ENCODE assay signal across 8 cellular contexts in the genomic region with DNA sequence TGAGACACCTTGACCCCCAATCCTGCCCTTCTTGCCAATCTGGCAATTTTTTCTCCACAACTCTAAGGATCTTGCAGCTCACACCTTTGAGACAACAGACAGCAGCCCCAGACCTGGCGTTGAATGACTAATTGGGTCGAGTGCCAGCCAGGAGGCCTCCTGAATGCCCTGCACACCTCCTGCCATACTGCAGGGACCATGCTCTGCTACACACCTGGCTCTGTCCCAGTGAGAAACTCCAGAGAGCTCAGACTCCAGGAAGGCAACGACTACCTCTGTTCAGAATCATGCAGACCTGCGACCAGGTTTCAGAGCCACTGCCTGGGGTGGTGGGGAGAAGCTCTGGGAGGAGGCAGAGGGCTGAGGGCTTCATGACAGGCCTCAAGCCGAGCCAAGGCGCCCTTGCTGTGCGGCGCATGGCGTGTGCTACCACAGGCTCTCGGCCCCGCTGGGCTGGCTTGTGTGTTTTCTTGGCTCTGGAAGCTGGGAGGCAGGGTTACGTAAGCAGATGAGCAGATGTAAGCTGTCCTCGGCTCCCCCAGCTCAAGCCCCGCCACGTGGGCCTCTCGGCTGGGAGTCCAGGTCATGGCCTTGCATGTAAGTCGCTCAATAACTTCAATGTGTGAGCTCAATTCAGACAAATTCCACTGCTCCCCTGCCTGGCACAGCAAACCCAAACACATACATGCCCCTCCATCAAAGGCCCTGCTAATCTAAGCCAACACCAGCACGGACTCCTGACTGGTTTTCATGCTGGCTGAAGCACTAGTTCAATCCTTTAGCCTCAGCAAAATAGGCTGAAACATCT. TPM values are rescaled to one million over a fixed set of nuclear protein-coding genes. Genes with fewer than 3 reads are reported as not detected.
DNase-seq lines count a peak whose midpoint lies in the region; ATAC-seq, FAIRE-seq and TF ChIP-seq lines count a peak whose summit lies in the region.

No MANE protein-coding gene starts in this region.

- H3K9me3 ChIP-seq in psoas muscle (no peaks in the 10 kb centered on the region), MG63 (no peaks in the 10 kb centered on the region)

- H3K36me3 ChIP-seq in psoas muscle (ENCODE audit: insufficient read depth in 1 of 2, low read depth in 1 of 2) (peaks cover 0 to 7% of the 10 kb centered on the region in 2 donors), MG63 (peaks cover under 1% of the 10 kb centered on the region; the same call in 1 of the 2 replicates)

- peak overlapping the region; percentile 72 for H3K27ac ChIP-seq in psoas muscle

- H3K27me3 ChIP-seq in psoas muscle (ENCODE audit: insufficient read depth in 3 of 3, low read length in 2 of 3) (no peaks in the 10 kb centered on the region), MG63 (no peaks in the 10 kb centered on the region)

- WGBS in psoas muscle, 3 donors, result 11 to 26% (median 14%) methylated on average over 18 of the region's 18 CpGs

- intact Hi-C loops in Right ventricle myocardium superior (cut with DNase I), result no loop called here
- intact Hi-C loops in psoas muscle (cut with DNase I), result loop anchor here in 1 of 2 donors (2.0 to 5.0 kb wide), 2 partner anchors 37 to 59 kb away; no protein-coding TSS in a partner anchor

- no peak for TF ChIP-seq CTCF in psoas muscle (IDR thresholded peaks at IDR 0.05)

- H3K4me3 ChIP-seq in psoas muscle (peak overlapping the region; percentile 45), MG63 (no peak overlapping the region)

- peak; percentile 45 for FAIRE-seq in GM18507 (lab: Jason Lieb, UNC)

- no peak for DNase-seq in GM18507 (ENCODE audit: extremely low spot score, insufficient read length, low read depth)
- peak; percentile 24 for DNase-seq in SK-N-DZ (ENCODE audit: low spot score)
- DNase-seq in Right ventricle myocardium superior, result peak; percentile 92
- DNase-seq in psoas muscle, result peak; percentile 85 to 89
- no peak for DNase-seq in middle frontal gyrus (ENCODE audit: extremely low spot score, low spot score)
- DNase-seq in MG63, result no peak
- DNase-seq in T1000 (lab: John Stamatoyannopoulos, UW), result no peak

- peak; percentile 80 for ATAC-seq in Right ventricle myocardium superior (ENCODE audit: poor library complexity)
- peak; percentile 89 to 94 (median 92) for ATAC-seq in psoas muscle
- ATAC-seq in HG03159 (IDR thresholded peaks at IDR 0.05; ENCODE audit: unreplicated experiment), result no peak

- peaks cover 75% of the 10 kb centered on the region for H3K4me1 ChIP-seq in psoas muscle

RNA-seq across cellular contexts. Expression of a gene that starts 27.5 kb away (rescaled TPM):
- 2.3 and 2.7 TPM in 2 replicates for polyA plus RNA-seq in SK-N-DZ (2014; cell fraction: cytosol; rRNA removed)
- 1.3 and 2.3 TPM in 2 replicates for polyA plus RNA-seq in SK-N-DZ (2014; cell fraction: nucleus; rRNA removed)
- total RNA-seq in Right ventricle myocardium superior, result 41.0 TPM
- 10 to 100 TPM; 22.3 to 28.1 (median 24.4) TPM for total RNA-seq in psoas muscle
- 10 to 100 TPM; 13.0 to 21.9 (median 17.8) TPM for polyA plus RNA-seq in psoas muscle
- 31.9 and 35.2 TPM in 2 replicates for total RNA-seq in MG63 (2014; rRNA removed; shearing (Covaris generic); ENCODE audit: low replicate concordance)

Comparison
In these comparisons a context has a peak if more than half of its experiments do, and no peak if none do; other contexts are left out.
1. DNase-seq: peak in SK-N-DZ (single experiment), Right ventricle myocardium superior (single experiment) and psoas muscle (2 of 2); none in GM18507 (single experiment), middle frontal gyrus (single experiment), MG63 (single experiment) and T1000 (single experiment).